Comparison of ENCODE assay signal across 10 cellular contexts in genomic region chr5:76601470-76601869, GRCh38. TPM values are rescaled to one million over a fixed set of nuclear protein-coding genes. Genes with fewer than 3 reads are reported as not detected.
A peak's percentile ranks its signal among the peaks of the same experiment; 100 is the strongest.
DNase-seq lines count a peak whose midpoint lies in the region; ATAC-seq and TF ChIP-seq lines count a peak whose summit lies in the region.
"Had no signal": no experiment of that assay in that cellular context is flagged by ENCODE, and none has a peak within 500 bp of the region (broad histone marks: within the 10 kb centered on the region; RNA-seq: fewer than 3 reads in every experiment).

No MANE protein-coding gene starts in this region.

- DNase-seq in NCI-H1436 (lab: John Stamatoyannopoulos, UW) = peak; percentile 23
- DNase-seq in NCI-H1436 treated with DMSO at 0.1 percent for 48 hours (lab: John Stamatoyannopoulos, UW) = no peak
- peak; percentile 72 for DNase-seq in HFF-Myc (ENCODE audit: extremely low read depth, low read depth)
- peak; percentile 73 for DNase-seq in OCI-LY7 (ENCODE audit: low spot score)
- peak; percentile 85 for DNase-seq in dermis blood vessel endothelial cell
- no peak for DNase-seq in right lobe of liver
- no peak for DNase-seq in upper lobe of left lung

- peak; percentile 60 for TF ChIP-seq CTCF in HFF-Myc (IDR thresholded peaks at IDR 0.05; ENCODE audit: low read depth, low read length, missing control alignments)
- peak; percentile 89 for TF ChIP-seq CTCF in OCI-LY7 (conservative IDR thresholded peaks at IDR 0.05; ENCODE audit: low read length)
- TF ChIP-seq CTCF in right lobe of liver (IDR thresholded peaks at IDR 0.05) = peak; percentile 60 to 84 (median 74)
- peak; percentile 45 to 80 (median 63) for TF ChIP-seq CTCF in upper lobe of left lung (IDR thresholded peaks at IDR 0.05)

- H3K79me2 ChIP-seq in OCI-LY7 (ENCODE audit: insufficient read depth, low read depth, low read length) = no peaks in the 10 kb centered on the region

- intact Hi-C loops in OCI-LY7 (cut with micrococcal nuclease; ENCODE audit: unreplicated experiment) (loop anchor here (1.0 to 10.0 kb wide), 3 partner anchors 40 to 413 kb away; no protein-coding TSS in a partner anchor), right lobe of liver (cut with DNase I) (no loop called here)

- POLR2A ChIA-PET in OCI-LY7 (lab: Charles Lee) = no interaction called here

- CTCF ChIA-PET in OCI-LY7 (lab: Charles Lee; ENCODE audit: unreplicated experiment) = interaction anchor here (0.6 kb wide), 1 partner anchor 173 kb away, joined by 3 read pairs; no protein-coding TSS in a partner anchor

- no peaks in the 10 kb centered on the region for H3K27me3 ChIP-seq in right lobe of liver
- H3K27me3 ChIP-seq in upper lobe of left lung = no peaks in the 10 kb centered on the region
- H3K27me3 ChIP-seq: BLaER1 had no signal

- no peaks in the 10 kb centered on the region for H3K9me2 ChIP-seq in OCI-LY7 (ENCODE audit: insufficient read depth, low read length)

- peaks cover 10% of the 10 kb centered on the region for H3K4me1 ChIP-seq in OCI-LY7 (ENCODE audit: insufficient read depth, low read length, poor library complexity, severe bottlenecking)
- no peaks in the 10 kb centered on the region for H3K4me1 ChIP-seq in right lobe of liver
- H3K4me1 ChIP-seq in upper lobe of left lung = peaks cover 0 to 4% (median 0%) of the 10 kb centered on the region in 4 donors

- no peak overlapping the region for H2AFZ ChIP-seq in OCI-LY7 (ENCODE audit: low read length)

- no peaks in the 10 kb centered on the region for H4K20me1 ChIP-seq in OCI-LY7 (ENCODE audit: insufficient read depth, low read length)
- H4K20me1 ChIP-seq: BLaER1 had no signal

- no peak overlapping the region for H3K4me2 ChIP-seq in OCI-LY7 (ENCODE audit: low read length)
- H3K4me2 ChIP-seq: BLaER1 had no signal

- ATAC-seq in right lobe of liver (peak; percentile 88 to 94 (median 91)), upper lobe of left lung (ENCODE audit: low FRiP score in 2 of 2) (peak in 1 of 2 donors; percentile 87), HG03045 (IDR thresholded peaks at IDR 0.05; ENCODE audit: unreplicated experiment) (no peak)

- no TSS peak for BruUV-seq in OCI-LY7 (replicated peaks; lab: Mats Ljungman, UMichigan)

- H3K9me3 ChIP-seq in OCI-LY7 (ENCODE audit: low read length) (no peaks in the 10 kb centered on the region), right lobe of liver (no peaks in the 10 kb centered on the region), upper lobe of left lung (no peaks in the 10 kb centered on the region)
- H3K9me3 ChIP-seq: BLaER1 had no signal

- TF ChIP-seq POLR2A in right lobe of liver (IDR thresholded peaks at IDR 0.05) (no peak), upper lobe of left lung (IDR thresholded peaks at IDR 0.05) (no peak)

- H3K27ac ChIP-seq in OCI-LY7 (ENCODE audit: low read depth, low read length, poor library complexity, severe bottlenecking) = no peak overlapping the region
- H3K27ac ChIP-seq in right lobe of liver = no peak overlapping the region
- H3K27ac ChIP-seq in upper lobe of left lung = no peak overlapping the region
- H3K27ac ChIP-seq: BLaER1 had no signal

- no peak overlapping the region for H3K4me3 ChIP-seq in HFF-Myc (replicated peaks; ENCODE audit: low read depth, low read length)
- H3K4me3 ChIP-seq in OCI-LY7 (ENCODE audit: low read depth, low read length, poor library complexity, severe bottlenecking) = no peak overlapping the region
- no peak overlapping the region for H3K4me3 ChIP-seq in right lobe of liver
- no peak overlapping the region for H3K4me3 ChIP-seq in upper lobe of left lung
- H3K4me3 ChIP-seq: BLaER1 had no signal

- H3K36me3 ChIP-seq in OCI-LY7 (ENCODE audit: insufficient read depth, low read length) (peaks cover 67% of the 10 kb centered on the region), right lobe of liver (peaks cover 0 to 40% (median 13%) of the 10 kb centered on the region in 4 donors), upper lobe of left lung (no peaks in the 10 kb centered on the region)

- no peak for TF ChIP-seq EP300 in upper lobe of left lung (IDR thresholded peaks at IDR 0.05)

- 26% methylated on average over 3 of the region's 3 CpGs for WGBS in right lobe of liver (ENCODE audit: insufficient coverage, low coverage, low lambda C conversion rate, missing lambda C conversion rate)
- WGBS in upper lobe of left lung, 2 donors = 22 to 38% methylated on average over 3 of the region's 3 CpGs

RNA-seq across cellular contexts. Expression of gene F2RL2, which starts 21.7 kb away (rescaled TPM):
- total RNA-seq in OCI-LY7 (2014; rRNA removed; shearing (Covaris generic)) = 0.03 TPM in 1 of 2 replicates, not detected in the other
- total RNA-seq in OCI-LY7 (2022) (not detected in 2 replicates), dermis blood vessel endothelial cell (under 0.01 and 0.14 TPM in 2 replicates), right lobe of liver (1 to 10 TPM in 3 of 6 experiments, under 1 TPM in 2, not detected in 1; 0.09 to 2.1 (median 1.6) TPM), upper lobe of left lung (under 1 TPM in 3 of 6 donors, not detected in 3; 0.34 to 0.46 (median 0.43) TPM)
- total RNA-seq: activated naive CD4-positive, alpha-beta T cell treated with anti-CD3 and anti-CD28 coated beads, Interleukin-2, amount 50 U/mL, for 72 hours had no signal

Comparison
In these comparisons a context has a peak if more than half of its experiments do, and no peak if none do; other contexts are left out.
1. DNase-seq: peak in NCI-H1436 (single experiment), HFF-Myc (single experiment), OCI-LY7 (single experiment) and dermis blood vessel endothelial cell (single experiment); none in NCI-H1436 treated with DMSO at 0.1 percent for 48 hours (single experiment), right lobe of liver (0 of 3) and upper lobe of left lung (0 of 2).
2. Peak in every context shown above with its lines, with median percentiles within 50 percentile points of each other: CTCF ChIP-seq.